In the genomic region with DNA sequence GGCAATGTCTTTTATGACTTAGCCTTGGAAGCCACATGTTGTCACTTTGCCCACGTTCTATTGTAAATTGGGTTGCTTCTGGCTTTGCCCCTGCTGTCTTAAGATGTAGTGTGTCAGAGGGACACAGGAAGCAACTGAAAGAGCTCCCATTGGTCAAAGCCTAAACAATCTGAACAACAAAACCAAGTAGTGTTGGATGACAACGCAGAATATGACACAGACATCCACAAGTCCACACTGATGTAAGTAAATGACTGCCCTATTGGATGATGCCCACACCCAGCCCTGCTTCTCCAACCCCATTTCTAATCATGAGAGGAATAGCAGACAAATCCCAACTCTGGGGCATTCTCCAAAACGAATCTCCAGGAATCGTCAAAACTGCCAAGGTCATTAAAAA, we compare ENCODE assay signal across 1 cellular context.
TF ChIP-seq lines count a peak whose summit lies in the region.

No MANE protein-coding gene starts in this region.

TF ChIP-seq in K562, 482 proteins besides CTCF, POLR2A, EP300 and RAD21:
- peak; percentile 48; the same call in 1 of the 2 replicates for TF ChIP-seq NFE2 (IDR thresholded peaks at IDR 0.05; ENCODE audit: low read depth)
- TF ChIP-seq MAFG (tag; conservative IDR thresholded peaks at IDR 0.05) = peak; percentile 62
- no peak for TF ChIP-seq COPS2 (conservative IDR thresholded peaks at IDR 0.05)
- no peak for TF ChIP-seq ZNF551 (CRISPR knock-in tag; IDR thresholded peaks at IDR 0.05)
- peak; percentile 39; the same call in 1 of the 2 replicates for TF ChIP-seq ZNF316 (IDR thresholded peaks at IDR 0.05)
- no peak for TF ChIP-seq ZNF75A (CRISPR knock-in tag; IDR thresholded peaks at IDR 0.05)
- peak; percentile 38; the same call in 1 of the 2 replicates for TF ChIP-seq C11orf30 (IDR thresholded peaks at IDR 0.05; ENCODE audit: low read depth)
- TF ChIP-seq NFYB (IDR thresholded peaks at IDR 0.05; ENCODE audit: extremely low read depth, insufficient read length) = peak; percentile 6
